In genomic region chr19:44719262-44719701, GRCh38 we compare ENCODE assay signal across 20 cellular contexts. TPM values are rescaled to one million over a fixed set of nuclear protein-coding genes. Genes with fewer than 3 reads are reported as not detected.
DNase-seq lines count a peak whose midpoint lies in the region; ATAC-seq and TF ChIP-seq lines count a peak whose summit lies in the region.
"Had no signal": no experiment of that assay in that cellular context is flagged by ENCODE, and none has a peak within 500 bp of the region (broad histone marks: within the 10 kb centered on the region; RNA-seq: fewer than 3 reads in every experiment).

No MANE protein-coding gene starts in this region.

- peaks cover 0 to 17% (median 11%) of the 10 kb centered on the region in 11 donors for H3K9me3 Mint-ChIP-seq in naive thymus-derived CD4-positive, alpha-beta T cell

- no peak overlapping the region for H3K4me3 ChIP-seq in right atrium auricular region
- no peak overlapping the region for H3K4me3 ChIP-seq in body of pancreas
- no peak overlapping the region for H3K4me3 ChIP-seq in mucosa of descending colon
- no peak overlapping the region for H3K4me3 ChIP-seq in naive thymus-derived CD4-positive, alpha-beta T cell (ENCODE audit: low read length)

- peak overlapping the region; percentile 76 to 81 for H3K27ac ChIP-seq in right atrium auricular region
- H3K27ac ChIP-seq in body of pancreas: peak overlapping the region; percentile 53 to 96 (median 95)
- no peak overlapping the region for H3K27ac ChIP-seq in naive thymus-derived CD4-positive, alpha-beta T cell (ENCODE audit: low read depth, low read length)

- 39 to 48% methylated on average over 7 to 8 of the region's 8 CpGs for WGBS in body of pancreas, 2 donors

- peaks cover 0 to 6% of the 10 kb centered on the region in 2 donors for H3K9me3 ChIP-seq in right atrium auricular region
- H3K9me3 ChIP-seq in body of pancreas: no peaks in the 10 kb centered on the region
- peaks cover 3% of the 10 kb centered on the region for H3K9me3 ChIP-seq in mucosa of descending colon
- H3K9me3 ChIP-seq in naive thymus-derived CD4-positive, alpha-beta T cell (ENCODE audit: control insufficient read depth in 2 of 3, low read length in 3 of 3): peaks cover 0 to 9% (median 0%) of the 10 kb centered on the region in 3 experiments

- no peak for TF ChIP-seq CTCF in right atrium auricular region (IDR thresholded peaks at IDR 0.05)
- no peak for TF ChIP-seq CTCF in body of pancreas (IDR thresholded peaks at IDR 0.05)
- no peak for TF ChIP-seq CTCF in mucosa of descending colon (IDR thresholded peaks at IDR 0.05)
- no peak for TF ChIP-seq CTCF in GM10266 (IDR thresholded peaks at IDR 0.05; ENCODE audit: control insufficient read depth, insufficient read depth, low read depth, missing control alignments)

- no peak for TF ChIP-seq POLR2A in body of pancreas (IDR thresholded peaks at IDR 0.05)

- POLR2A ChIA-PET in naive thymus-derived CD4-positive, alpha-beta T cell (lab: Charles Lee): no interaction called here

- peaks cover 0 to 2% (median 0%) of the 10 kb centered on the region in 5 donors for H3K27me3 Mint-ChIP-seq in naive thymus-derived CD4-positive, alpha-beta T cell
- H3K27me3 Mint-ChIP-seq: activated CD4-positive, alpha-beta memory T cell treated with anti-CD3 and anti-CD28 coated beads, Interleukin-2, amount 10 ng/mL, durations not matched to agents 7 days and 5 days; activated naive CD4-positive, alpha-beta T cell treated with anti-CD3 and anti-CD28 coated beads, Interleukin-2, amount 50 U/mL, for 24 hours had no signal

- ATAC-seq in Right ventricle myocardium superior (ENCODE audit: poor library complexity) (no peak), body of pancreas (no peak), mucosa of descending colon (peak; percentile 2)
- ATAC-seq in naive thymus-derived CD4-positive, alpha-beta T cell: no peak
- ATAC-seq: activated T-cell treated with anti-CD3 and anti-CD28 coated beads, Interleukin-2, amount 50 U/mL, for 4 hours; stimulated activated naive CD8-positive, alpha-beta T cell treated with anti-CD3 and anti-CD28 coated beads, Interleukin-15, amount 100 ng/mL, for 72 hours had no signal

- no peak overlapping the region for H3K4me3 Mint-ChIP-seq in naive thymus-derived CD4-positive, alpha-beta T cell
- H3K4me3 Mint-ChIP-seq: activated CD4-positive, alpha-beta memory T cell treated with anti-CD3 and anti-CD28 coated beads, Interleukin-2, amount 10 ng/mL, durations not matched to agents 7 days and 5 days; activated naive CD4-positive, alpha-beta T cell treated with anti-CD3 and anti-CD28 coated beads, Interleukin-2, amount 50 U/mL, for 24 hours; activated T-cell treated with anti-CD3 and anti-CD28 coated beads, Interleukin-2, amount 50 U/mL, for 4 hours; naive B cell; stimulated activated naive CD8-positive, alpha-beta T cell treated with anti-CD3 and anti-CD28 coated beads, Interleukin-15, amount 100 ng/mL, for 72 hours had no signal

- DNase-seq in right atrium auricular region (ENCODE audit: low spot score) (no peak), Right ventricle myocardium superior (no peak), body of pancreas (no peak), mucosa of descending colon (no peak), DMS153 treated with DMSO at 0.1 percent for 48 hours (lab: John Stamatoyannopoulos, UW; ENCODE audit: unreplicated experiment) (no peak), GM10266 (ENCODE audit: extremely low spot score) (no peak), T1000 (lab: John Stamatoyannopoulos, UW) (no peak)
- DNase-seq in naive thymus-derived CD4-positive, alpha-beta T cell: no peak
- DNase-seq: activated CD4-positive, alpha-beta memory T cell treated with anti-CD3 and anti-CD28 coated beads, Interleukin-2, amount 10 ng/mL, durations not matched to agents 7 days and 5 days; activated T-cell treated with anti-CD3 and anti-CD28 coated beads, Interleukin-2, amount 50 U/mL, for 4 hours; naive B cell; NCI-H1436 treated with DMSO at 0.1 percent for 48 hours; NCI-H345; stimulated activated naive CD8-positive, alpha-beta T cell treated with anti-CD3 and anti-CD28 coated beads, Interleukin-15, amount 100 ng/mL, for 72 hours had no signal

- H3K4me1 ChIP-seq in right atrium auricular region (peaks cover 0 to 50% of the 10 kb centered on the region in 2 donors), body of pancreas (peaks cover 53% of the 10 kb centered on the region), mucosa of descending colon (ENCODE audit: low read depth) (peaks cover 25% of the 10 kb centered on the region)
- peaks cover 0 to 9% of the 10 kb centered on the region in 2 donors for H3K4me1 ChIP-seq in naive thymus-derived CD4-positive, alpha-beta T cell (ENCODE audit: control insufficient read depth in 2 of 2, insufficient read depth in 2 of 2, low read length in 2 of 2)

- H3K27me3 ChIP-seq in right atrium auricular region: no peaks in the 10 kb centered on the region
- H3K27me3 ChIP-seq in body of pancreas: no peaks in the 10 kb centered on the region
- no peaks in the 10 kb centered on the region for H3K27me3 ChIP-seq in naive thymus-derived CD4-positive, alpha-beta T cell (ENCODE audit: control insufficient read depth in 2 of 2, insufficient read depth in 2 of 2, low read length in 2 of 2)

- H3K36me3 ChIP-seq in right atrium auricular region (no peaks in the 10 kb centered on the region), body of pancreas (replicated peaks in 1 of 2; ENCODE audit: insufficient read depth in 1 of 2, low read depth in 2 of 2) (no peaks in the 10 kb centered on the region), mucosa of descending colon (ENCODE audit: low read depth) (no peaks in the 10 kb centered on the region)
- H3K36me3 ChIP-seq in naive thymus-derived CD4-positive, alpha-beta T cell (ENCODE audit: control insufficient read depth in 2 of 3, insufficient read depth in 3 of 3, low read length in 3 of 3): no peaks in the 10 kb centered on the region

- peaks cover 4 to 31% (median 12%) of the 10 kb centered on the region in 7 donors for H3K4me1 Mint-ChIP-seq in naive thymus-derived CD4-positive, alpha-beta T cell

- CTCF ChIA-PET in naive thymus-derived CD4-positive, alpha-beta T cell (lab: Charles Lee): interaction anchor here (13.1 kb wide), 1 partner anchor 52 kb away, joined by 295 read pairs; no protein-coding TSS in a partner anchor

- H3K27ac Mint-ChIP-seq in naive thymus-derived CD4-positive, alpha-beta T cell: no peak overlapping the region
- H3K27ac Mint-ChIP-seq: activated CD4-positive, alpha-beta memory T cell treated with anti-CD3 and anti-CD28 coated beads, Interleukin-2, amount 10 ng/mL, durations not matched to agents 7 days and 5 days; activated naive CD4-positive, alpha-beta T cell treated with anti-CD3 and anti-CD28 coated beads, Interleukin-2, amount 50 U/mL, for 24 hours; stimulated activated naive CD8-positive, alpha-beta T cell treated with anti-CD3 and anti-CD28 coated beads, Interleukin-15, amount 100 ng/mL, for 72 hours had no signal

- H3K36me3 Mint-ChIP-seq in naive thymus-derived CD4-positive, alpha-beta T cell: peaks cover 0 to 9% (median 0%) of the 10 kb centered on the region in 5 donors
- H3K36me3 Mint-ChIP-seq: activated naive CD4-positive, alpha-beta T cell treated with anti-CD3 and anti-CD28 coated beads, Interleukin-2, amount 50 U/mL, for 24 hours had no signal

- intact Hi-C loops in Right ventricle myocardium superior (cut with DNase I): no loop called here
- intact Hi-C loops in body of pancreas (cut with DNase I): no loop called here
- intact Hi-C loops in mucosa of descending colon (cut with DNase I, micrococcal nuclease): no loop called here
- intact Hi-C loops in naive thymus-derived CD4-positive, alpha-beta T cell (cut with micrococcal nuclease): no loop called here

RNA-seq across cellular contexts. Expression of gene CEACAM16, which starts 20.3 kb away (rescaled TPM):
- not detected for total RNA-seq in right atrium auricular region
- total RNA-seq in Right ventricle myocardium superior: not detected
- 1 to 10 TPM in 1 of 2 donors, under 1 TPM in 1; 0.33 to 1.3 TPM for total RNA-seq in body of pancreas
- under 1 TPM in 1 of 3 donors, not detected in 2; 0.17 TPM for total RNA-seq in mucosa of descending colon
- total RNA-seq in naive thymus-derived CD4-positive, alpha-beta T cell: not detected
- polyA plus RNA-seq in naive thymus-derived CD4-positive, alpha-beta T cell: not detected
- total RNA-seq: activated CD4-positive, alpha-beta memory T cell treated with anti-CD3 and anti-CD28 coated beads, Interleukin-2, amount 10 ng/mL, durations not matched to agents 7 days and 5 days; activated T-cell treated with anti-CD3 and anti-CD28 coated beads, Interleukin-2, amount 50 U/mL, for 4 hours; fibroblast of lung; H7; HT-29; left lobe of liver; SK-MEL-5 had no signal
- polyA plus RNA-seq: fibroblast of lung had no signal

RNA-seq across cellular contexts. Expression of gene BCL3, which starts 29.2 kb away (rescaled TPM):
- total RNA-seq in right atrium auricular region (10 to 100 TPM; 15.3 to 25.2 TPM), Right ventricle myocardium superior (14.6 TPM), body of pancreas (10 to 100 TPM; 26.2 to 72.5 TPM), mucosa of descending colon (100 to 1,000 TPM in 1 of 3 donors, 10 to 100 TPM in 2; 78.9 to 145 (median 90.6) TPM)
- total RNA-seq in naive thymus-derived CD4-positive, alpha-beta T cell: 100 to 1,000 TPM in 1 of 5 experiments, 10 to 100 TPM in 4; 10.2 to 107 (median 94.2) TPM
- polyA plus RNA-seq in naive thymus-derived CD4-positive, alpha-beta T cell: 1 to 10 TPM; 3.3 to 8.9 TPM

RNA-seq across cellular contexts. Expression of gene CEACAM19, which starts 48.0 kb away (rescaled TPM):
- total RNA-seq in right atrium auricular region (1 to 10 TPM; 2.3 to 3.1 TPM), Right ventricle myocardium superior (3.9 TPM), body of pancreas (1 to 10 TPM; 3.9 to 5.3 TPM), mucosa of descending colon (1 to 10 TPM; 5.8 to 8.0 (median 6.9) TPM)
- 1 to 10 TPM in 4 of 5 experiments, under 1 TPM in 1; 0.63 to 3.4 (median 2.1) TPM for total RNA-seq in naive thymus-derived CD4-positive, alpha-beta T cell
- polyA plus RNA-seq in naive thymus-derived CD4-positive, alpha-beta T cell: not detected

RNA-seq across cellular contexts. Expression of gene CBLC, which starts 58.4 kb away (rescaled TPM):
- not detected for total RNA-seq in right atrium auricular region
- not detected for total RNA-seq in Right ventricle myocardium superior
- total RNA-seq in body of pancreas: 10 to 100 TPM; 18.5 to 23.6 TPM
- total RNA-seq in mucosa of descending colon: 10 to 100 TPM; 36.5 to 92.6 (median 59.1) TPM
- not detected for total RNA-seq in naive thymus-derived CD4-positive, alpha-beta T cell
- polyA plus RNA-seq in naive thymus-derived CD4-positive, alpha-beta T cell: not detected
- total RNA-seq: activated CD4-positive, alpha-beta memory T cell treated with anti-CD3 and anti-CD28 coated beads, Interleukin-2, amount 10 ng/mL, durations not matched to agents 7 days and 5 days; SK-MEL-5 had no signal
- polyA plus RNA-seq: fibroblast of lung had no signal
